Comparison of ENCODE assay signal across 14 cellular contexts in genomic region chr12:105332925-105333324, GRCh38. TPM values are rescaled to one million over a fixed set of nuclear protein-coding genes. Genes with fewer than 3 reads are reported as not detected.
DNase-seq lines count a peak whose midpoint lies in the region; ATAC-seq and TF ChIP-seq lines count a peak whose summit lies in the region.
"Had no signal": no experiment of that assay in that cellular context is flagged by ENCODE, and none has a peak within 500 bp of the region (broad histone marks: within the 10 kb centered on the region; RNA-seq: fewer than 3 reads in every experiment).

No MANE protein-coding gene starts in this region.

- no peak for TF ChIP-seq CTCF in nephron (IDR thresholded peaks at IDR 0.05; ENCODE audit: unreplicated experiment in 3 of 3)
- no peak for TF ChIP-seq CTCF in brain microvascular endothelial cell (IDR thresholded peaks at IDR 0.05; ENCODE audit: low read depth, low read length, missing control alignments)
- no peak for TF ChIP-seq CTCF in GM13976 (IDR thresholded peaks at IDR 0.05; ENCODE audit: borderline replicate concordance, control extremely low read depth, extremely low read depth, insufficient read depth, missing control alignments)

- in situ Hi-C loops in brain microvascular endothelial cell (cut with HindIII; ENCODE audit: low pct_ligation_motif_present, low sequenced_read_pairs), result no loop called here
- in situ Hi-C loops in GM13976 (cut with MboI; ENCODE audit: low sequenced_read_pairs, unreplicated experiment), result no loop called here

- peak overlapping the region; percentile 39 for H3K4me3 ChIP-seq in CD4-positive, CD25-positive, alpha-beta regulatory T cell (ENCODE audit: low read depth, low read length)
- H3K4me3 ChIP-seq in GM08714 (ENCODE audit: low read length), result peak overlapping the region; percentile 54; the same call in 1 of the 2 replicates
- no peak overlapping the region for H3K4me3 ChIP-seq in brain microvascular endothelial cell (ENCODE audit: low read depth, low read length)
- H3K4me3 ChIP-seq: sigmoid colon had no signal

- no peak for ATAC-seq in CD4-positive, CD25-positive, alpha-beta regulatory T cell (ENCODE audit: low read depth in 2 of 2)
- no peak for ATAC-seq in activated naive CD8-positive, alpha-beta T cell treated with anti-CD3 and anti-CD28 coated beads, Interleukin-2, amount 50 U/mL, for 24 hours

- no peaks in the 10 kb centered on the region for H3K27me3 ChIP-seq in CD4-positive, CD25-positive, alpha-beta regulatory T cell (ENCODE audit: control insufficient read depth, insufficient read depth, low read length)
- H3K27me3 ChIP-seq in brain microvascular endothelial cell (replicated peaks), result no peaks in the 10 kb centered on the region
- H3K27me3 ChIP-seq: foreskin keratinocyte had no signal

- H3K4me1 ChIP-seq in CD4-positive, CD25-positive, alpha-beta regulatory T cell (ENCODE audit: control insufficient read depth, insufficient read depth, low read length, poor library complexity, severe bottlenecking), result peaks cover 39% of the 10 kb centered on the region

- peak overlapping the region; percentile 26 to 96 (median 67) for H3K4me3 Mint-ChIP-seq in CD4-positive, CD25-positive, alpha-beta regulatory T cell
- no peak overlapping the region for H3K4me3 Mint-ChIP-seq in activated naive CD8-positive, alpha-beta T cell treated with anti-CD3 and anti-CD28 coated beads, Interleukin-2, amount 50 U/mL, for 24 hours
- H3K4me3 Mint-ChIP-seq in nephron, result peak overlapping the region; percentile 29 to 65 (median 43)
- H3K4me3 Mint-ChIP-seq: activated naive CD4-positive, alpha-beta T cell treated with anti-CD3 and anti-CD28 coated beads for 36 hours had no signal

- no peaks in the 10 kb centered on the region for H3K9me3 ChIP-seq in CD4-positive, CD25-positive, alpha-beta regulatory T cell (ENCODE audit: control insufficient read depth in 2 of 2, low read length in 2 of 2)
- H3K9me3 ChIP-seq: sigmoid colon had no signal

- H3K36me3 ChIP-seq in CD4-positive, CD25-positive, alpha-beta regulatory T cell (ENCODE audit: control insufficient read depth, insufficient read depth, low read length), result no peaks in the 10 kb centered on the region
- no peaks in the 10 kb centered on the region for H3K36me3 ChIP-seq in brain microvascular endothelial cell (replicated peaks)
- H3K36me3 ChIP-seq: sigmoid colon had no signal

- peaks cover 12% of the 10 kb centered on the region for H3K36me3 Mint-ChIP-seq in CD4-positive, CD25-positive, alpha-beta regulatory T cell
- H3K36me3 Mint-ChIP-seq in activated naive CD8-positive, alpha-beta T cell treated with anti-CD3 and anti-CD28 coated beads, Interleukin-2, amount 50 U/mL, for 24 hours (ENCODE audit: low read depth), result peaks cover 3% of the 10 kb centered on the region
- peaks cover 4% of the 10 kb centered on the region for H3K36me3 Mint-ChIP-seq in nephron (ENCODE audit: low read depth)

- H3K27ac Mint-ChIP-seq in CD4-positive, CD25-positive, alpha-beta regulatory T cell, result peak overlapping the region in 1 of 3 donors; percentile 81
- H3K27ac Mint-ChIP-seq in activated naive CD8-positive, alpha-beta T cell treated with anti-CD3 and anti-CD28 coated beads, Interleukin-2, amount 50 U/mL, for 24 hours, result peak overlapping the region; percentile 25
- no peak overlapping the region for H3K27ac Mint-ChIP-seq in nephron
- H3K27ac Mint-ChIP-seq: activated naive CD4-positive, alpha-beta T cell treated with anti-CD3 and anti-CD28 coated beads for 36 hours had no signal

- peaks cover 8% of the 10 kb centered on the region for H3K27me3 Mint-ChIP-seq in CD4-positive, CD25-positive, alpha-beta regulatory T cell
- H3K27me3 Mint-ChIP-seq in activated naive CD8-positive, alpha-beta T cell treated with anti-CD3 and anti-CD28 coated beads, Interleukin-2, amount 50 U/mL, for 24 hours, result no peaks in the 10 kb centered on the region
- peaks cover 17% of the 10 kb centered on the region for H3K27me3 Mint-ChIP-seq in nephron (ENCODE audit: low read depth)

- no peak overlapping the region for H3K27ac ChIP-seq in CD4-positive, CD25-positive, alpha-beta regulatory T cell (ENCODE audit: insufficient read depth, low read length, poor library complexity, severe bottlenecking)
- H3K27ac ChIP-seq in brain microvascular endothelial cell, result no peak overlapping the region
- H3K27ac ChIP-seq: sigmoid colon had no signal

- DNase-seq in CD4-positive, CD25-positive, alpha-beta regulatory T cell, result no peak
- no peak for DNase-seq in activated naive CD8-positive, alpha-beta T cell treated with anti-CD3 and anti-CD28 coated beads, Interleukin-2, amount 50 U/mL, for 24 hours
- no peak for DNase-seq in brain microvascular endothelial cell
- no peak for DNase-seq in hepatic stellate cell (ENCODE audit: low spot score)
- no peak for DNase-seq in GM13976 (ENCODE audit: low spot score)
- DNase-seq: activated CD4-positive, alpha-beta T cell treated with anti-CD3 and anti-CD28 coated beads, Interleukin-2, amount 50 U/mL, for 48 hours; activated naive CD4-positive, alpha-beta T cell treated with anti-CD3 and anti-CD28 coated beads for 36 hours; cortex of kidney; H7; NCI-H1694 treated with DMSO at 0.1 percent for 48 hours; sigmoid colon had no signal

- H3K4me1 Mint-ChIP-seq in CD4-positive, CD25-positive, alpha-beta regulatory T cell, result peaks cover 39 to 74% (median 48%) of the 10 kb centered on the region in 4 donors
- peaks cover 53% of the 10 kb centered on the region for H3K4me1 Mint-ChIP-seq in activated naive CD8-positive, alpha-beta T cell treated with anti-CD3 and anti-CD28 coated beads, Interleukin-2, amount 50 U/mL, for 24 hours
- peaks cover 23% of the 10 kb centered on the region for H3K4me1 Mint-ChIP-seq in nephron

- H3K9me3 Mint-ChIP-seq in CD4-positive, CD25-positive, alpha-beta regulatory T cell, result peaks cover 0 to 1% (median 0%) of the 10 kb centered on the region in 7 donors
- H3K9me3 Mint-ChIP-seq in activated naive CD8-positive, alpha-beta T cell treated with anti-CD3 and anti-CD28 coated beads, Interleukin-2, amount 50 U/mL, for 24 hours, result no peaks in the 10 kb centered on the region
- H3K9me3 Mint-ChIP-seq in nephron, result no peaks in the 10 kb centered on the region
- H3K9me3 Mint-ChIP-seq: activated naive CD4-positive, alpha-beta T cell treated with anti-CD3 and anti-CD28 coated beads for 36 hours had no signal

RNA-seq across cellular contexts. Expression of gene C12orf75, which starts 2.4 kb away (rescaled TPM):
- 64.6 TPM for total RNA-seq in CD4-positive, CD25-positive, alpha-beta regulatory T cell
- polyA plus RNA-seq in CD4-positive, CD25-positive, alpha-beta regulatory T cell, result 100 to 1,000 TPM in 1 of 4 donors, 10 to 100 TPM in 3; 53.0 to 184 (median 91.0) TPM
